ENCODE assay signal across 18 cellular contexts in genomic region chr11:25755918-25756584, GRCh38.
"Had no signal": no experiment of that assay in that cellular context is flagged by ENCODE, and none has a peak within 500 bp of the region (broad histone marks: within the 10 kb centered on the region; RNA-seq: fewer than 3 reads in every experiment).

No MANE protein-coding gene starts in this region.

- DNase-seq: effector CD4-positive, alpha-beta T cell; endodermal cell; erythroblast; foreskin keratinocyte; immature natural killer cell; left cardiac atrium; natural killer cell; nucleus accumbens; stimulated activated CD4-positive, alpha-beta T cell treated with anti-CD3 and anti-CD28 coated beads, Interleukin-12 subunit alpha, Interleukin-12 subunit beta, amount 100 ng/mL, for 4 hours; stimulated activated CD4-positive, alpha-beta T cell treated with anti-CD3 and anti-CD28 coated beads, Interleukin-2, amount 100 ng/mL, for 48 hours; stimulated activated naive CD8-positive, alpha-beta T cell treated with anti-CD3 and anti-CD28 coated beads, Interleukin-15, Interleukin-2, amounts not matched to agents 100 U/mL and 50 U/mL, for 24 hours; tibial artery had no signal

- H3K27me3 ChIP-seq: foreskin keratinocyte, pancreas, tibial artery, upper lobe of left lung, vagina had no signal

- H3K4me3 ChIP-seq: coronary artery, pancreas, prostate gland, skin epidermis, tibial artery, upper lobe of left lung, vagina had no signal

- H3K36me3 ChIP-seq: pancreas, prostate gland, tibial artery, upper lobe of left lung, vagina had no signal

- H3K27ac ChIP-seq: coronary artery, foreskin keratinocyte, pancreas, prostate gland, skin epidermis, tibial artery, upper lobe of left lung, vagina had no signal

- H3K4me1 ChIP-seq: foreskin keratinocyte, pancreas, prostate gland, tibial artery, upper lobe of left lung, vagina had no signal

- H3K9me3 ChIP-seq: pancreas, prostate gland, tibial artery, vagina had no signal
